ENCODE assay signal across 9 cellular contexts in genomic region chr21:41783476-41784150, GRCh38. TPM values are rescaled to one million over a fixed set of nuclear protein-coding genes. Genes with fewer than 3 reads are reported as not detected.
DNase-seq lines count a peak whose midpoint lies in the region; ATAC-seq and TF ChIP-seq lines count a peak whose summit lies in the region.
"Had no signal": no experiment of that assay in that cellular context is flagged by ENCODE, and none has a peak within 500 bp of the region (broad histone marks: within the 10 kb centered on the region; RNA-seq: fewer than 3 reads in every experiment).

No MANE protein-coding gene starts in this region.

- POLR2A ChIA-PET in A673 (lab: Charles Lee; ENCODE audit: low non-redundant PET): no interaction called here
- POLR2A ChIA-PET in PC-3 (lab: Charles Lee; ENCODE audit: unreplicated experiment): interaction anchor here (0.5 to 1.2 kb wide), 5 partner anchors 16 to 171 kb away, joined by 3 to 12 read pairs (median 5); no protein-coding TSS in a partner anchor

- H3K79me2 ChIP-seq in PC-3 (ENCODE audit: low read length): peaks cover 12% of the 10 kb centered on the region

- H3K9me3 ChIP-seq in A673 (ENCODE audit: low read depth, low read length, poor library complexity, severe bottlenecking) (no peaks in the 10 kb centered on the region), HAP-1 (no peaks in the 10 kb centered on the region), PC-3 (ENCODE audit: low read length) (no peaks in the 10 kb centered on the region)
- H3K9me3 ChIP-seq: breast epithelium had no signal

- no peaks in the 10 kb centered on the region for H3K27me3 ChIP-seq in A673 (replicated peaks; ENCODE audit: insufficient read depth, low read depth, low read length, poor library complexity)
- peaks cover 13% of the 10 kb centered on the region; the same call in 1 of the 2 replicates for H3K27me3 ChIP-seq in HAP-1 (ENCODE audit: low read depth)
- H3K27me3 ChIP-seq in PC-3 (ENCODE audit: low read length): no peaks in the 10 kb centered on the region
- H3K27me3 ChIP-seq in dorsolateral prefrontal cortex: peaks cover 0 to 52% (median 23%) of the 10 kb centered on the region in 45 donors
- H3K27me3 ChIP-seq: breast epithelium had no signal

- H3K27ac ChIP-seq in A673 (ENCODE audit: low read depth, low read length, poor library complexity, severe bottlenecking) (peak overlapping the region; percentile 47), PC-3 (ENCODE audit: low read length) (peak overlapping the region; percentile 97), epithelial cell of prostate (peak overlapping the region; percentile 71), dorsolateral prefrontal cortex (no peak overlapping the region)
- H3K27ac ChIP-seq: breast epithelium had no signal

- H3K4me1 ChIP-seq in A673 (ENCODE audit: insufficient read depth, low read length, poor library complexity, severe bottlenecking) (peaks cover 39% of the 10 kb centered on the region), HAP-1 (0 out of 2 replicates have a peak, but pooled peaks cover 6% of the 10 kb centered on the region), PC-3 (ENCODE audit: insufficient read depth, low read length) (peaks cover 89% of the 10 kb centered on the region)
- H3K4me1 ChIP-seq: breast epithelium had no signal

- in situ Hi-C loops in HAP-1 (cut with MboI; ENCODE audit: low sequenced_read_pairs): no loop called here

- H3K4me2 ChIP-seq in PC-3 (ENCODE audit: low read length): peak overlapping the region; percentile 75

- H2AFZ ChIP-seq in PC-3 (ENCODE audit: low read length): no peak overlapping the region

- TF ChIP-seq CTCF in A673 (conservative IDR thresholded peaks at IDR 0.05; ENCODE audit: low read depth, low read length) (no peak), PC-3 (conservative IDR thresholded peaks at IDR 0.05; ENCODE audit: low read depth, low read length) (no peak), dorsolateral prefrontal cortex (IDR thresholded peaks at IDR 0.05 in 54 of 56, conservative IDR thresholded peaks at IDR 0.05 in 2 of 56; ENCODE audit: low read depth in 1 of 56, partially characterized antibody in 56 of 56) (no peak)

- H3F3A ChIP-seq in PC-3 (ENCODE audit: low read length, unreplicated experiment): peaks cover 16% of the 10 kb centered on the region

- intact Hi-C loops in A673 (cut with micrococcal nuclease; ENCODE audit: unreplicated experiment) (no loop called here), PC-3 (cut with micrococcal nuclease) (loop anchor here (1.0 kb wide), 1 partner anchor 15 kb away; no protein-coding TSS in a partner anchor), dorsolateral prefrontal cortex (cut with DNase I) (no loop called here)

- no peaks in the 10 kb centered on the region for H3K36me3 ChIP-seq in A673 (ENCODE audit: insufficient read depth, low read length, poor library complexity, severe bottlenecking)
- H3K36me3 ChIP-seq in HAP-1 (replicated peaks): no peaks in the 10 kb centered on the region
- no peaks in the 10 kb centered on the region for H3K36me3 ChIP-seq in PC-3 (ENCODE audit: low read depth, low read length)
- H3K36me3 ChIP-seq: breast epithelium had no signal

- DNase-seq in A673 (ENCODE audit: low spot score) (peak; percentile 81), HAP-1 (ENCODE audit: low spot score in 2 of 2) (peak; percentile 17 to 76), PC-3 (peak; percentile 100), epithelial cell of prostate (ENCODE audit: low read depth, low spot score) (peak; percentile 97), dorsolateral prefrontal cortex (no peak), epidermal melanocyte (ENCODE audit: insufficient read length, low spot score) (no peak), pons (ENCODE audit: low spot score) (no peak), amniotic stem cell (lab: John Stamatoyannopoulos, UW) (no peak)

- ATAC-seq in PC-3: peak; percentile 66

- H3K4me3 ChIP-seq in A673 (ENCODE audit: low read depth, low read length, poor library complexity, severe bottlenecking) (no peak overlapping the region), HAP-1 (no peak overlapping the region), PC-3 (ENCODE audit: low read length) (peak overlapping the region; percentile 8; the same call in 1 of the 2 replicates), dorsolateral prefrontal cortex (no peak overlapping the region)
- H3K4me3 ChIP-seq: breast epithelium had no signal

- BruUV-seq in A673 (replicated peaks; lab: Mats Ljungman, UMichigan) (no TSS peak), PC-3 (replicated peaks; lab: Mats Ljungman, UMichigan) (no TSS peak)

- peak overlapping the region; percentile 92 for H3K9ac ChIP-seq in PC-3 (ENCODE audit: low read length)

- CTCF ChIA-PET in A673 (lab: Charles Lee): no interaction called here
- CTCF ChIA-PET in PC-3 (lab: Charles Lee): interaction anchor here (0.5 to 1.4 kb wide), 6 partner anchors 15 to 172 kb away, joined by 3 to 7 read pairs (median 4); no protein-coding TSS in a partner anchor

- H4K20me1 ChIP-seq in PC-3 (ENCODE audit: low read length): no peaks in the 10 kb centered on the region

- no peaks in the 10 kb centered on the region for H3K9me2 ChIP-seq in PC-3 (replicated peaks; ENCODE audit: low read length)

RNA-seq across cellular contexts. Expression of gene RIPK4, which starts 16.8 kb away (rescaled TPM):
- total RNA-seq in A673 (2021) (16.0 and 17.0 TPM in 2 replicates), PC-3 (2014; rRNA removed) (252 and 333 TPM in 2 replicates), dorsolateral prefrontal cortex (under 1 TPM in 27 of 120 experiments, not detected in 93; 0.10 to 0.89 (median 0.15) TPM)

Comparison
In these comparisons a context has a peak if more than half of its experiments do, and no peak if none do; other contexts are left out.
1. DNase-seq: peak in A673 (single experiment), HAP-1 (2 of 2), PC-3 (single experiment) and epithelial cell of prostate (single experiment); none in dorsolateral prefrontal cortex (0 of 10), epidermal melanocyte (single experiment), pons (single experiment) and amniotic stem cell (single experiment).
2. H3K27ac ChIP-seq: peak in A673 (single experiment), PC-3 (single experiment) and epithelial cell of prostate (single experiment); none in dorsolateral prefrontal cortex (0 of 59).
3. RNA of gene RIPK4, which starts 16.8 kb away (total RNA-seq): 252 to 333 TPM in PC-3; 16.0 to 17.0 TPM in A673 and 0.10 to 0.89 TPM in dorsolateral prefrontal cortex; every median in the first group is over 10 times any median in the second.